10 cellular contexts compared by ENCODE assay signal in genomic region chrX:41596586-41596985, GRCh38.
A peak's percentile ranks its signal among the peaks of the same experiment; 100 is the strongest.
DNase-seq lines count a peak whose midpoint lies in the region; ATAC-seq and TF ChIP-seq lines count a peak whose summit lies in the region.
"Had no signal": no experiment of that assay in that cellular context is flagged by ENCODE, and none has a peak within 500 bp of the region (broad histone marks: within the 10 kb centered on the region; RNA-seq: fewer than 3 reads in every experiment).

No MANE protein-coding gene starts in this region.

- DNase-seq in fibroblast of pulmonary artery (ENCODE audit: low read depth) (peak; percentile 3), AG20443 (ENCODE audit: low spot score) (no peak), CD1c-positive myeloid dendritic cell (ENCODE audit: extremely low spot score) (no peak), A673 (ENCODE audit: low spot score) (no peak)
- DNase-seq: activated naive CD4-positive, alpha-beta T cell treated with Interleukin-2 at 50 U/mL for 16 hours had no signal

- H3K27ac ChIP-seq in A673 (ENCODE audit: low read depth, low read length, poor library complexity, severe bottlenecking), result no peak overlapping the region
- H3K27ac ChIP-seq: SK-N-MC had no signal

- H3K4me3 ChIP-seq in fibroblast of pulmonary artery (replicated peaks; ENCODE audit: low read depth, low read length) (no peak overlapping the region), A673 (ENCODE audit: low read depth, low read length, poor library complexity, severe bottlenecking) (no peak overlapping the region)
- H3K4me3 ChIP-seq: SK-N-MC had no signal

- CTCF ChIA-PET in A673 (lab: Charles Lee), result no interaction called here

- TF ChIP-seq CTCF in fibroblast of pulmonary artery (IDR thresholded peaks at IDR 0.05; ENCODE audit: low read length, missing control alignments) (no peak), A673 (conservative IDR thresholded peaks at IDR 0.05; ENCODE audit: low read depth, low read length) (no peak)

- H3K4me1 ChIP-seq in A673 (ENCODE audit: insufficient read depth, low read length, poor library complexity, severe bottlenecking), result peaks cover 14% of the 10 kb centered on the region

- POLR2A ChIA-PET in A673 (lab: Charles Lee; ENCODE audit: low non-redundant PET), result no interaction called here

- H3K36me3 ChIP-seq in A673 (ENCODE audit: insufficient read depth, low read length, poor library complexity, severe bottlenecking), result no peaks in the 10 kb centered on the region

- no TSS peak for BruUV-seq in A673 (replicated peaks; lab: Mats Ljungman, UMichigan)

- peak; percentile 95 for ATAC-seq in GM18517 (IDR thresholded peaks at IDR 0.05; ENCODE audit: unreplicated experiment)
- peak; percentile 81 for ATAC-seq in GM21528 (IDR thresholded peaks at IDR 0.05; ENCODE audit: low FRiP score, unreplicated experiment)
- ATAC-seq in HG03378 (IDR thresholded peaks at IDR 0.05; ENCODE audit: unreplicated experiment), result peak; percentile 97
- ATAC-seq in GM19035 (IDR thresholded peaks at IDR 0.05; ENCODE audit: unreplicated experiment), result no peak

- intact Hi-C loops in A673 (cut with micrococcal nuclease; ENCODE audit: unreplicated experiment), result no loop called here

- H3K9me3 ChIP-seq in A673 (ENCODE audit: low read depth, low read length, poor library complexity, severe bottlenecking), result no peaks in the 10 kb centered on the region

- H3K27me3 ChIP-seq in A673 (replicated peaks; ENCODE audit: insufficient read depth, low read depth, low read length, poor library complexity), result no peaks in the 10 kb centered on the region
